ENCODE assay signal across 1 cellular context in the genomic region with DNA sequence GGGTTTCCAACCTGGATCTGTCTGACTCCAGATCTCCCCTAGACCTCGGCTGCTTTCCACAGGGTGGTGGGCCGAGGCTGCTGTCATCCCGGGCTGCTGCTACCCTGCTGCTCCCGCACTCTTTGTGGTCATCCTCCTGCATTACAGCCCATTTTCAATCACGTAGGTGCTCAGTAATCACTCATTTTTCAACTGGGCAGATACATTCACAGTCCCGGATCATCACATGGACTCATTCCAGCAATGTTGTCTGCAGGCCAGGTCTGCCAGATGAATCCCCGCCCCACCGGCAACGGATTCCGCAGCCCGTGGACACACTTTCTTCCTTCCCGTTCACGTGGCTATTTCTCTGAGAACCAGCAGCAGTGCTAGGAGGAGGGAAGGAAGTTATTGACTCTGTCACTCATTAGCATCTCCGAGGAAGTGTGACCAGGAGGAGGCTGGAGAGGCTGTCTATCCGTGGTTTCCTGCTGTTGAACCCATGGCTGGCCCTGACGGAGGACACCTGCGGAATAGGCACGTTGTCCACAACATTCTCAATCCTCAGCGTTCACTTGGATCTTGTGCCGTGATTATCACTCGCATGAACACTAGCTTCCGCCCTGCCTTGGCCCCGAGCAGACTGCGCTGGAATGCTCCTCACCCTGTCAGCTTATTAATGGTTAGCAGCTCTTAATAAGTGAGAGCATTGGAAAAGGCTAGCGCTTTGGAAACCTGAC.
A peak's percentile ranks its signal among the peaks of the same experiment; 100 is the strongest.
TF ChIP-seq lines count a peak whose summit lies in the region.

No MANE protein-coding gene starts in this region.

TF ChIP-seq in HepG2, 621 proteins besides CTCF, POLR2A, EP300 and RAD21 (continues in another document):
- no peak for TF ChIP-seq PHF5A (CRISPR knock-in tag; IDR thresholded peaks at IDR 0.05; ENCODE audit: low read depth, unreplicated experiment)
- TF ChIP-seq, protein P1, sequence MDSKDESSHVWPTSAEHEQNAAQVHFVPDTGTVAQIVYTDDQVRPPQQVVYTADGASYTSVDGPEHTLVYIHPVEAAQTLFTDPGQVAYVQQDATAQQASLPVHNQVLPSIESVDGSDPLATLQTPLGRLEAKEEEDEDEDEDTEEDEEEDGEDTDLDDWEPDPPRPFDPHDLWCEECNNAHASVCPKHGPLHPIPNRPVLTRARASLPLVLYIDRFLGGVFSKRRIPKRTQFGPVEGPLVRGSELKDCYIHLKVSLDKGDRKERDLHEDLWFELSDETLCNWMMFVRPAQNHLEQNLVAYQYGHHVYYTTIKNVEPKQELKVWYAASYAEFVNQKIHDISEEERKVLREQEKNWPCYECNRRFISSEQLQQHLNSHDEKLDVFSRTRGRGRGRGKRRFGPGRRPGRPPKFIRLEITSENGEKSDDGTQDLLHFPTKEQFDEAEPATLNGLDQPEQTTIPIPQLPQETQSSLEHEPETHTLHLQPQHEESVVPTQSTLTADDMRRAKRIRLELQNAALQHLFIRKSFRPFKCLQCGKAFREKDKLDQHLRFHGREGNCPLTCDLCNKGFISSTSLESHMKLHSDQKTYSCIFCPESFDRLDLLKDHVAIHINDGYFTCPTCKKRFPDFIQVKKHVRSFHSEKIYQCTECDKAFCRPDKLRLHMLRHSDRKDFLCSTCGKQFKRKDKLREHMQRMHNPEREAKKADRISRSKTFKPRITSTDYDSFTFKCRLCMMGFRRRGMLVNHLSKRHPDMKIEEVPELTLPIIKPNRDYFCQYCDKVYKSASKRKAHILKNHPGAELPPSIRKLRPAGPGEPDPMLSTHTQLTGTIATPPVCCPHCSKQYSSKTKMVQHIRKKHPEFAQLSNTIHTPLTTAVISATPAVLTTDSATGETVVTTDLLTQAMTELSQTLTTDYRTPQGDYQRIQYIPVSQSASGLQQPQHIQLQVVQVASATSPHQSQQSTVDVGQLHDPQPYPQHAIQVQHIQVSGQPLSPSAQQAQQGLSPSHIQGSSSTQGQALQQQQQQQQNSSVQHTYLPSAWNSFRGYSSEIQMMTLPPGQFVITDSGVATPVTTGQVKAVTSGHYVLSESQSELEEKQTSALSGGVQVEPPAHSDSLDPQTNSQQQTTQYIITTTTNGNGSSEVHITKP (CRISPR knock-in tag; IDR thresholded peaks at IDR 0.05; ENCODE audit: low read depth), result no peak
- TF ChIP-seq ZNF230 (CRISPR knock-in tag; IDR thresholded peaks at IDR 0.05), result 0 out of 2 replicates have a peak, but pooled peaks have one; percentile 7
- 0 out of 2 replicates have a peak, but pooled peaks have one; percentile 10 for TF ChIP-seq RXRA (CRISPR knock-in tag; IDR thresholded peaks at IDR 0.05)
- TF ChIP-seq MEF2D (CRISPR knock-in tag; IDR thresholded peaks at IDR 0.05), result no peak
- no peak for TF ChIP-seq GLI4 (CRISPR knock-in tag; IDR thresholded peaks at IDR 0.05; ENCODE audit: borderline replicate concordance)
- TF ChIP-seq, protein P2, sequence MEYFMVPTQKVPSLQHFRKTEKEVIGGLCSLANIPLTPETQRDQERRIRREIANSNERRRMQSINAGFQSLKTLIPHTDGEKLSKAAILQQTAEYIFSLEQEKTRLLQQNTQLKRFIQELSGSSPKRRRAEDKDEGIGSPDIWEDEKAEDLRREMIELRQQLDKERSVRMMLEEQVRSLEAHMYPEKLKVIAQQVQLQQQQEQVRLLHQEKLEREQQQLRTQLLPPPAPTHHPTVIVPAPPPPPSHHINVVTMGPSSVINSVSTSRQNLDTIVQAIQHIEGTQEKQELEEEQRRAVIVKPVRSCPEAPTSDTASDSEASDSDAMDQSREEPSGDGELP (IDR thresholded peaks at IDR 0.05; ENCODE audit: borderline replicate concordance, low read depth), result no peak
- TF ChIP-seq, protein P3, sequence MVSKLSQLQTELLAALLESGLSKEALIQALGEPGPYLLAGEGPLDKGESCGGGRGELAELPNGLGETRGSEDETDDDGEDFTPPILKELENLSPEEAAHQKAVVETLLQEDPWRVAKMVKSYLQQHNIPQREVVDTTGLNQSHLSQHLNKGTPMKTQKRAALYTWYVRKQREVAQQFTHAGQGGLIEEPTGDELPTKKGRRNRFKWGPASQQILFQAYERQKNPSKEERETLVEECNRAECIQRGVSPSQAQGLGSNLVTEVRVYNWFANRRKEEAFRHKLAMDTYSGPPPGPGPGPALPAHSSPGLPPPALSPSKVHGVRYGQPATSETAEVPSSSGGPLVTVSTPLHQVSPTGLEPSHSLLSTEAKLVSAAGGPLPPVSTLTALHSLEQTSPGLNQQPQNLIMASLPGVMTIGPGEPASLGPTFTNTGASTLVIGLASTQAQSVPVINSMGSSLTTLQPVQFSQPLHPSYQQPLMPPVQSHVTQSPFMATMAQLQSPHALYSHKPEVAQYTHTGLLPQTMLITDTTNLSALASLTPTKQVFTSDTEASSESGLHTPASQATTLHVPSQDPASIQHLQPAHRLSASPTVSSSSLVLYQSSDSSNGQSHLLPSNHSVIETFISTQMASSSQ (IDR thresholded peaks at IDR 0.05; ENCODE audit: low read depth), result no peak
- TF ChIP-seq, protein P3 (CRISPR knock-in tag; IDR thresholded peaks at IDR 0.05; ENCODE audit: borderline replicate concordance), result no peak
- 0 out of 2 replicates have a peak, but pooled peaks have one; percentile 53 for TF ChIP-seq ZNF430 (CRISPR knock-in tag; IDR thresholded peaks at IDR 0.05)
- no peak for TF ChIP-seq NR2C2 (CRISPR knock-in tag; IDR thresholded peaks at IDR 0.05; ENCODE audit: borderline replicate concordance)
- TF ChIP-seq ZMYM4 (CRISPR knock-in tag; IDR thresholded peaks at IDR 0.05), result no peak
- TF ChIP-seq ZNF614 (CRISPR knock-in tag; IDR thresholded peaks at IDR 0.05; ENCODE audit: borderline replicate concordance), result 0 out of 2 replicates have a peak, but pooled peaks have one; percentile 31
- no peak for TF ChIP-seq ZNF674 (CRISPR knock-in tag; IDR thresholded peaks at IDR 0.05; ENCODE audit: low read depth)
- TF ChIP-seq, protein P4, sequence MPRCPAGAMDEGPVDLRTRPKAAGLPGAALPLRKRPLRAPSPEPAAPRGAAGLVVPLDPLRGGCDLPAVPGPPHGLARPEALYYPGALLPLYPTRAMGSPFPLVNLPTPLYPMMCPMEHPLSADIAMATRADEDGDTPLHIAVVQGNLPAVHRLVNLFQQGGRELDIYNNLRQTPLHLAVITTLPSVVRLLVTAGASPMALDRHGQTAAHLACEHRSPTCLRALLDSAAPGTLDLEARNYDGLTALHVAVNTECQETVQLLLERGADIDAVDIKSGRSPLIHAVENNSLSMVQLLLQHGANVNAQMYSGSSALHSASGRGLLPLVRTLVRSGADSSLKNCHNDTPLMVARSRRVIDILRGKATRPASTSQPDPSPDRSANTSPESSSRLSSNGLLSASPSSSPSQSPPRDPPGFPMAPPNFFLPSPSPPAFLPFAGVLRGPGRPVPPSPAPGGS (CRISPR knock-in tag; IDR thresholded peaks at IDR 0.05), result no peak
- TF ChIP-seq, protein P5, sequence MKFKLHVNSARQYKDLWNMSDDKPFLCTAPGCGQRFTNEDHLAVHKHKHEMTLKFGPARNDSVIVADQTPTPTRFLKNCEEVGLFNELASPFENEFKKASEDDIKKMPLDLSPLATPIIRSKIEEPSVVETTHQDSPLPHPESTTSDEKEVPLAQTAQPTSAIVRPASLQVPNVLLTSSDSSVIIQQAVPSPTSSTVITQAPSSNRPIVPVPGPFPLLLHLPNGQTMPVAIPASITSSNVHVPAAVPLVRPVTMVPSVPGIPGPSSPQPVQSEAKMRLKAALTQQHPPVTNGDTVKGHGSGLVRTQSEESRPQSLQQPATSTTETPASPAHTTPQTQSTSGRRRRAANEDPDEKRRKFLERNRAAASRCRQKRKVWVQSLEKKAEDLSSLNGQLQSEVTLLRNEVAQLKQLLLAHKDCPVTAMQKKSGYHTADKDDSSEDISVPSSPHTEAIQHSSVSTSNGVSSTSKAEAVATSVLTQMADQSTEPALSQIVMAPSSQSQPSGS (CRISPR knock-in tag; IDR thresholded peaks at IDR 0.05), result 0 out of 2 replicates have a peak, but pooled peaks have one; percentile 5
- no peak for TF ChIP-seq REPIN1 (CRISPR knock-in tag; IDR thresholded peaks at IDR 0.05; ENCODE audit: borderline replicate concordance, low read depth)
- no peak for TF ChIP-seq GFI1 (CRISPR knock-in tag; IDR thresholded peaks at IDR 0.05; ENCODE audit: borderline replicate concordance)
- no peak for TF ChIP-seq NFYC (CRISPR knock-in tag; IDR thresholded peaks at IDR 0.05)
- TF ChIP-seq KLF12 (CRISPR knock-in tag; IDR thresholded peaks at IDR 0.05; ENCODE audit: borderline replicate concordance), result no peak
- no peak for TF ChIP-seq ZNF17 (CRISPR knock-in tag; IDR thresholded peaks at IDR 0.05)
- TF ChIP-seq, protein P6, sequence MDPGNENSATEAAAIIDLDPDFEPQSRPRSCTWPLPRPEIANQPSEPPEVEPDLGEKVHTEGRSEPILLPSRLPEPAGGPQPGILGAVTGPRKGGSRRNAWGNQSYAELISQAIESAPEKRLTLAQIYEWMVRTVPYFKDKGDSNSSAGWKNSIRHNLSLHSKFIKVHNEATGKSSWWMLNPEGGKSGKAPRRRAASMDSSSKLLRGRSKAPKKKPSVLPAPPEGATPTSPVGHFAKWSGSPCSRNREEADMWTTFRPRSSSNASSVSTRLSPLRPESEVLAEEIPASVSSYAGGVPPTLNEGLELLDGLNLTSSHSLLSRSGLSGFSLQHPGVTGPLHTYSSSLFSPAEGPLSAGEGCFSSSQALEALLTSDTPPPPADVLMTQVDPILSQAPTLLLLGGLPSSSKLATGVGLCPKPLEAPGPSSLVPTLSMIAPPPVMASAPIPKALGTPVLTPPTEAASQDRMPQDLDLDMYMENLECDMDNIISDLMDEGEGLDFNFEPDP (CRISPR knock-in tag; conservative IDR thresholded peaks at IDR 0.05), result no peak
- TF ChIP-seq, protein P7, sequence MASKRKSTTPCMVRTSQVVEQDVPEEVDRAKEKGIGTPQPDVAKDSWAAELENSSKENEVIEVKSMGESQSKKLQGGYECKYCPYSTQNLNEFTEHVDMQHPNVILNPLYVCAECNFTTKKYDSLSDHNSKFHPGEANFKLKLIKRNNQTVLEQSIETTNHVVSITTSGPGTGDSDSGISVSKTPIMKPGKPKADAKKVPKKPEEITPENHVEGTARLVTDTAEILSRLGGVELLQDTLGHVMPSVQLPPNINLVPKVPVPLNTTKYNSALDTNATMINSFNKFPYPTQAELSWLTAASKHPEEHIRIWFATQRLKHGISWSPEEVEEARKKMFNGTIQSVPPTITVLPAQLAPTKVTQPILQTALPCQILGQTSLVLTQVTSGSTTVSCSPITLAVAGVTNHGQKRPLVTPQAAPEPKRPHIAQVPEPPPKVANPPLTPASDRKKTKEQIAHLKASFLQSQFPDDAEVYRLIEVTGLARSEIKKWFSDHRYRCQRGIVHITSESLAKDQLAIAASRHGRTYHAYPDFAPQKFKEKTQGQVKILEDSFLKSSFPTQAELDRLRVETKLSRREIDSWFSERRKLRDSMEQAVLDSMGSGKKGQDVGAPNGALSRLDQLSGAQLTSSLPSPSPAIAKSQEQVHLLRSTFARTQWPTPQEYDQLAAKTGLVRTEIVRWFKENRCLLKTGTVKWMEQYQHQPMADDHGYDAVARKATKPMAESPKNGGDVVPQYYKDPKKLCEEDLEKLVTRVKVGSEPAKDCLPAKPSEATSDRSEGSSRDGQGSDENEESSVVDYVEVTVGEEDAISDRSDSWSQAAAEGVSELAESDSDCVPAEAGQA (IDR thresholded peaks at IDR 0.05; ENCODE audit: low read depth), result no peak
- TF ChIP-seq, protein P7 (CRISPR knock-in tag; IDR thresholded peaks at IDR 0.05; ENCODE audit: borderline replicate concordance), result no peak
- TF ChIP-seq, protein P8, sequence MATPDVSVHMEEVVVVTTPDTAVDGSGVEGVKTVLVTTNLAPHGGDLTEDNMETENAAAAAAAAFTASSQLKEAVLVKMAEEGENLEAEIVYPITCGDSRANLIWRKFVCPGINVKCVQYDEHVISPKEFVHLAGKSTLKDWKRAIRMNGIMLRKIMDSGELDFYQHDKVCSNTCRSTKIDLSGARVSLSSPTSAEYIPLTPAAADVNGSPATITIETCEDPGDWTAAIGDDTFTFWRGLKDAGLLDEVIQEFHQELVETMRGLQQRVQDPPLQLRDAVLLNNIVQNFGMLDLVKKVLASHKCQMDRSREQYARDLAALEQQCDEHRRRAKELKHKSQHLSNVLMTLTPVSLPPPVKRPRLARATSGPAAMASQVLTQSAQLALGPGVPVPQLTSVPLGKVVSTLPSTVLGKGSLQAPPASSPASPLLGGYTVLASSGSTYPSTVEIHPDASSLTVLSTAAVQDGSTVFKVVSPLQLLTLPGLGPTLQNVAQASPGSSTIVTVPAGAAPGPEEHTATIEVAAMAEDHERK (CRISPR knock-in tag; IDR thresholded peaks at IDR 0.05; ENCODE audit: low read depth), result no peak
